In the genomic region with DNA sequence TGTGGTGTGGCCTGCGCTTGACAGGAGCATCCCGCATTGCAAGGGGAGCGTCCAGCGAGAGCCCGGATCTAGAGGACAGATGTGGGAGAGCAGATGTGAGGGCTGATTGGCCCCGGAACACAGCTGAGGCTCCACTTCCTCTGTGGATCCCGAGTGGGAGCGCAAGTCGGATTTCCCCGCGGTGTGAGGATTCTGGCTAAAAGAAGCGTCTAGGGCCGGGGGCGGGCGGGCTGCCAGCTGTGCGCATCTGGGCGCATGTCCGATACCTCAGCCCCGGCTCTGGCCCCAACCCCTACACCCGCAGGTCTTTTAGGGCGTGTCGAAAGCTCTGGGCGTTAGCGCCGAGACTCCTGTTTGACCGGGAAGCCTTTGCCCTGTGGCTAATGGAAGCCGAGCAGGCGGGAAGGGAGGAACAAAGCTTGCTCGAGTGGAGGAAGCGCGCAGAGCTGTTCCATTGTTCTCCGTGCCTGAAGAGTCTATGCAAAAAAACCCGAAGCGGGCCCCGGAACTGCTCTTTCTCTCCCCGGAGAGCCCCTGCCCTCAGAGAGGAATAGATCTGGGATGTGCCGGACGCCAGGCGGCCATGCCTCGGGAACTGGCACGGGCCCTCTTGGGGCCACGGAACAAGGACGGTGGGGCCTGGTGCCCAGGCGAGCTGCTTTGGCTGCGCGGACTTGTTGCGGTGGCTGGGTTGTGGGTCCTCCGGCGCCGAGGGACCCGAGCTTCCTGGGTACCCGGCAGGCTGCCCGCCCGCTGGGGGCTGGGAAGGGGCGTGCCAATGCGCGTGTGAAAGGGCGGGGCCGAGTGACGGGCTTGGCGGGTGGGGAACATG, we compare ENCODE assay signal across 8 cellular contexts.
DNase-seq lines count a peak whose midpoint lies in the region; ATAC-seq, FAIRE-seq and TF ChIP-seq lines count a peak whose summit lies in the region.

No MANE protein-coding gene starts in this region.

- peaks cover 71% of the 10 kb centered on the region for H3K4me1 Mint-ChIP-seq in chondrocyte (ENCODE audit: low read depth)
- peaks cover 8 to 28% of the 10 kb centered on the region in 2 donors for H3K4me1 Mint-ChIP-seq in stimulated activated naive B cell treated with anti-CD40 and anti-IgM and Interleukin-4, amounts not matched to agents 10 μg/mL and 1 μg/mL and 100 μg/mL, for 72 hours
- H3K4me1 Mint-ChIP-seq in natural killer cell treated with Interleukin-12 subunit alpha and Interleukin-12 subunit beta and Interleukin-15 and Interleukin-18, amount 100 ng/mL, for 72 hours (ENCODE audit: low read depth in 2 of 2), result no peaks in the 10 kb centered on the region

- H3K4me3 ChIP-seq in kidney (ENCODE audit: low read length in 2 of 2), result peak overlapping the region; percentile 37 to 55

- DNase-seq in NCI-H226, result peak; percentile 20
- DNase-seq in chondrocyte (ENCODE audit: low spot score), result peak; percentile 96
- peak; percentile 93 for DNase-seq in kidney
- peak; percentile 7 for DNase-seq in stimulated activated naive B cell treated with anti-CD40 and anti-IgM and Interleukin-4, amounts not matched to agents 10 μg/mL and 1 μg/mL and 100 μg/mL, for 72 hours
- no peak for DNase-seq in natural killer cell treated with Interleukin-12 subunit alpha and Interleukin-12 subunit beta and Interleukin-15 and Interleukin-18, amount 100 ng/mL, for 72 hours (ENCODE audit: low spot score)

- H3K27ac Mint-ChIP-seq in chondrocyte (ENCODE audit: unreplicated experiment), result peak overlapping the region; percentile 88
- H3K27ac Mint-ChIP-seq in stimulated activated naive B cell treated with anti-CD40 and anti-IgM and Interleukin-4, amounts not matched to agents 10 μg/mL and 1 μg/mL and 100 μg/mL, for 72 hours, result no peak overlapping the region
- H3K27ac Mint-ChIP-seq in natural killer cell treated with Interleukin-12 subunit alpha and Interleukin-12 subunit beta and Interleukin-15 and Interleukin-18, amount 100 ng/mL, for 72 hours, result no peak overlapping the region

- H3K9me3 Mint-ChIP-seq in chondrocyte (ENCODE audit: low read depth), result no peaks in the 10 kb centered on the region
- H3K9me3 Mint-ChIP-seq in stimulated activated naive B cell treated with anti-CD40 and anti-IgM and Interleukin-4, amounts not matched to agents 10 μg/mL and 1 μg/mL and 100 μg/mL, for 72 hours, result no peaks in the 10 kb centered on the region
- H3K9me3 Mint-ChIP-seq in natural killer cell treated with Interleukin-12 subunit alpha and Interleukin-12 subunit beta and Interleukin-15 and Interleukin-18, amount 100 ng/mL, for 72 hours, result no peaks in the 10 kb centered on the region

- no peaks in the 10 kb centered on the region for H3K36me3 Mint-ChIP-seq in chondrocyte (ENCODE audit: low read depth)
- no peaks in the 10 kb centered on the region for H3K36me3 Mint-ChIP-seq in stimulated activated naive B cell treated with anti-CD40 and anti-IgM and Interleukin-4, amounts not matched to agents 10 μg/mL and 1 μg/mL and 100 μg/mL, for 72 hours
- no peaks in the 10 kb centered on the region for H3K36me3 Mint-ChIP-seq in natural killer cell treated with Interleukin-12 subunit alpha and Interleukin-12 subunit beta and Interleukin-15 and Interleukin-18, amount 100 ng/mL, for 72 hours

- no peaks in the 10 kb centered on the region; the same call in 1 of the 2 replicates for H3K9me3 ChIP-seq in ES-I3 (ENCODE audit: control insufficient read depth, insufficient read depth, low read length)
- H3K9me3 ChIP-seq in kidney (ENCODE audit: control insufficient read depth in 1 of 2, low read length in 2 of 2), result no peaks in the 10 kb centered on the region

- intact Hi-C loops in kidney (cut with DNase I), result no loop called here

- H3K4me1 ChIP-seq in ES-I3 (ENCODE audit: insufficient read depth, low read length) (peaks cover 23% of the 10 kb centered on the region), kidney (ENCODE audit: control insufficient read depth in 1 of 2, insufficient read depth in 1 of 2, low read depth in 1 of 2, low read length in 2 of 2) (peaks cover 0 to 11% of the 10 kb centered on the region in 2 donors)

- H3K4me3 Mint-ChIP-seq in chondrocyte (ENCODE audit: unreplicated experiment), result peak overlapping the region; percentile 88
- peak overlapping the region; percentile 62 to 69 for H3K4me3 Mint-ChIP-seq in stimulated activated naive B cell treated with anti-CD40 and anti-IgM and Interleukin-4, amounts not matched to agents 10 μg/mL and 1 μg/mL and 100 μg/mL, for 72 hours
- no peak overlapping the region for H3K4me3 Mint-ChIP-seq in natural killer cell treated with Interleukin-12 subunit alpha and Interleukin-12 subunit beta and Interleukin-15 and Interleukin-18, amount 100 ng/mL, for 72 hours

- H3K27ac ChIP-seq in kidney (ENCODE audit: low read depth in 2 of 2, low read length in 2 of 2), result no peak overlapping the region

- FAIRE-seq in kidney (lab: Jason Lieb, UNC), result no peak

- ATAC-seq in stimulated activated naive B cell treated with anti-CD40 and anti-IgM and Interleukin-4, amounts not matched to agents 10 μg/mL and 1 μg/mL and 100 μg/mL, for 72 hours (replicated peaks), result peak; percentile 35 to 55
- no peak for ATAC-seq in HG02588 (IDR thresholded peaks at IDR 0.05; ENCODE audit: unreplicated experiment)
- no peak for ATAC-seq in GM21360 (IDR thresholded peaks at IDR 0.05; ENCODE audit: unreplicated experiment)
- ATAC-seq in natural killer cell treated with Interleukin-12 subunit alpha and Interleukin-12 subunit beta and Interleukin-15 and Interleukin-18, amount 100 ng/mL, for 72 hours, result no peak

- TF ChIP-seq CTCF in chondrocyte (IDR thresholded peaks at IDR 0.05), result peak; percentile 55
- TF ChIP-seq CTCF in kidney (IDR thresholded peaks at IDR 0.05; ENCODE audit: borderline replicate concordance, extremely low read depth, insufficient read depth), result no peak

- H3K9ac ChIP-seq in ES-I3 (ENCODE audit: low read depth, low read length), result peak overlapping the region; percentile 77; the same call in 1 of the 2 replicates
- H3K9ac ChIP-seq in kidney (ENCODE audit: low read length in 2 of 2), result no peak overlapping the region

- H3K27me3 Mint-ChIP-seq in chondrocyte (ENCODE audit: low read depth), result no peaks in the 10 kb centered on the region
- peaks cover 31 to 48% of the 10 kb centered on the region in 2 donors for H3K27me3 Mint-ChIP-seq in stimulated activated naive B cell treated with anti-CD40 and anti-IgM and Interleukin-4, amounts not matched to agents 10 μg/mL and 1 μg/mL and 100 μg/mL, for 72 hours
- H3K27me3 Mint-ChIP-seq in natural killer cell treated with Interleukin-12 subunit alpha and Interleukin-12 subunit beta and Interleukin-15 and Interleukin-18, amount 100 ng/mL, for 72 hours, result peaks cover 24 to 31% of the 10 kb centered on the region in 2 donors

- H3K36me3 ChIP-seq in ES-I3 (ENCODE audit: insufficient read depth, low read length), result no peaks in the 10 kb centered on the region
- H3K36me3 ChIP-seq in kidney (ENCODE audit: control insufficient read depth in 1 of 2, insufficient read depth in 2 of 2, low read length in 2 of 2), result no peaks in the 10 kb centered on the region

Comparison
In these comparisons a context has a peak if more than half of its experiments do, and no peak if none do; other contexts are left out.
1. ATAC-seq: peak in stimulated activated naive B cell treated with anti-CD40 and anti-IgM and Interleukin-4, amounts not matched to agents 10 μg/mL and 1 μg/mL and 100 μg/mL, for 72 hours (2 of 2); none in HG02588 (single experiment), GM21360 (single experiment) and natural killer cell treated with Interleukin-12 subunit alpha and Interleukin-12 subunit beta and Interleukin-15 and Interleukin-18, amount 100 ng/mL, for 72 hours (0 of 2).